8 cellular contexts compared by ENCODE assay signal in genomic region chr11:96207459-96208449, GRCh38.
DNase-seq lines count a peak whose midpoint lies in the region; ATAC-seq and TF ChIP-seq lines count a peak whose summit lies in the region.

No MANE protein-coding gene starts in this region.

- peak overlapping the region; percentile 45 for H3K4me3 Mint-ChIP-seq in activated T-cell treated with anti-CD3 and anti-CD28 coated beads, Interleukin-2, amount 50 U/mL, for 4 hours

- WGBS in lung, 2 donors = 38 to 45% methylated on average over 5 of the region's 5 CpGs

- H3K4me1 ChIP-seq in BE2C (peaks cover 25% of the 10 kb centered on the region), lung (ENCODE audit: control insufficient read depth in 2 of 2, insufficient read depth in 2 of 2, low read length in 2 of 2) (peaks cover 8 to 10% of the 10 kb centered on the region in 2 donors)

- H3K36me3 ChIP-seq in BE2C = no peaks in the 10 kb centered on the region
- H3K36me3 ChIP-seq in lung (ENCODE audit: control insufficient read depth in 2 of 2, insufficient read depth in 2 of 2, low read length in 2 of 2) = no peaks in the 10 kb centered on the region

- H3K27me3 Mint-ChIP-seq in activated T-cell treated with anti-CD3 and anti-CD28 coated beads, Interleukin-2, amount 50 U/mL, for 4 hours (ENCODE audit: low read depth) = no peaks in the 10 kb centered on the region

- peaks cover 85% of the 10 kb centered on the region for H3K4me1 Mint-ChIP-seq in activated T-cell treated with anti-CD3 and anti-CD28 coated beads, Interleukin-2, amount 50 U/mL, for 4 hours (ENCODE audit: low read depth)

- H3K27ac ChIP-seq in lung (ENCODE audit: low read depth in 1 of 2, low read length in 1 of 2) = peak overlapping the region; percentile 45 to 79

- H3K4me3 ChIP-seq in BE2C (ENCODE audit: low read depth, low read length) (no peak overlapping the region), lung (no peak overlapping the region)

- peaks cover 17% of the 10 kb centered on the region for H3K36me3 Mint-ChIP-seq in activated T-cell treated with anti-CD3 and anti-CD28 coated beads, Interleukin-2, amount 50 U/mL, for 4 hours (ENCODE audit: insufficient read depth)

- peaks cover 3% of the 10 kb centered on the region for H3K9me3 Mint-ChIP-seq in activated T-cell treated with anti-CD3 and anti-CD28 coated beads, Interleukin-2, amount 50 U/mL, for 4 hours

- TF ChIP-seq CTCF in BE2C (IDR thresholded peaks at IDR 0.05; ENCODE audit: low read depth, low read length) (no peak), lung (IDR thresholded peaks at IDR 0.05; ENCODE audit: control extremely low read depth, extremely low read depth) (no peak)

- H3K9me3 ChIP-seq in BE2C (no peaks in the 10 kb centered on the region), lung (ENCODE audit: control insufficient read depth in 2 of 2, insufficient read depth in 1 of 2, low read length in 1 of 2) (no peaks in the 10 kb centered on the region)

- DNase-seq in BE2C = peak; percentile 27
- no peak for DNase-seq in activated T-cell treated with anti-CD3 and anti-CD28 coated beads, Interleukin-2, amount 50 U/mL, for 4 hours
- DNase-seq in lung (ENCODE audit: low spot score) = no peak
- DNase-seq in GOT3 (lab: John Stamatoyannopoulos, UW) = no peak
- DNase-seq in middle frontal gyrus (ENCODE audit: extremely low spot score, low spot score) = no peak

- ATAC-seq in HG03571 (IDR thresholded peaks at IDR 0.05; ENCODE audit: unreplicated experiment) = peak; percentile 54
- peak in 1 of 2 donors; percentile 4 for ATAC-seq in activated T-cell treated with anti-CD3 and anti-CD28 coated beads, Interleukin-2, amount 50 U/mL, for 4 hours
- ATAC-seq in lung (ENCODE audit: insufficient read depth, low FRiP score) = peak; percentile 54
- no peak for ATAC-seq in HG02970 (IDR thresholded peaks at IDR 0.05; ENCODE audit: low FRiP score, unreplicated experiment)
- no peak for ATAC-seq in HG02885 (IDR thresholded peaks at IDR 0.05; ENCODE audit: poor library complexity, unreplicated experiment)

- no peaks in the 10 kb centered on the region for H3K27me3 ChIP-seq in BE2C
- H3K27me3 ChIP-seq in lung (ENCODE audit: control insufficient read depth, insufficient read depth) = no peaks in the 10 kb centered on the region

Comparison
In these comparisons a context has a peak if more than half of its experiments do, and no peak if none do; other contexts are left out.
1. ATAC-seq: peak in HG03571 (single experiment) and lung (single experiment); none in HG02970 (single experiment) and HG02885 (single experiment).